Comparison of ENCODE assay signal across 29 cellular contexts in the genomic region with DNA sequence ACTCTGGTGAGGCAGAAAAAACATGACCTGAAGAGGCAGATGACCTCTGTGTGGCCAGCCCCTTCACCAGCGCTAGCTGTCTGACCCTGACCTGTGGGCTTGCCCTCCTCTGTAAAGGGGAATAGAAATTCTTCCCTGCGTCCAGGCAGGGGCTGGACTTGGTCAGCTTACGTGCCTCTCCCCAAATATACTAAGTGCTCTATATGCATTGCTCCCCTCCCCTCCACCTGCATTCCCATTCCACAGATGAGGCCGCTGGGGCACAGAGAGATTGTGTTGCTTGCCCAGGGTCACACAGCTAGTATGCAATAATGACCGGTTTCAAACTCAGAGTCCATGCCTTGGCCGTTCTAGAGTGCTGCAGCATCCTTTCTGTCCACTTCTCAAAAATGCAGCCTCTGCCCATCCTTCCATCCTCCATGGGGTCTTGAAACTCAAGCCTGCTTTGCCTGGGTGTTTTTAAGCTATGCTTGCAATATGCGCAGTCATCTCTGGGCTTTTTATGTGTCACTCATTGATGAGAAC.
"Had no signal": no experiment of that assay in that cellular context is flagged by ENCODE, and none has a peak within 500 bp of the region (broad histone marks: within the 10 kb centered on the region; RNA-seq: fewer than 3 reads in every experiment).

No MANE protein-coding gene starts in this region.

- H3K9me3 Mint-ChIP-seq: activated CD4-positive, alpha-beta T cell treated with anti-CD3 and anti-CD28 coated beads, Interleukin-2, amount 10 ng/mL, durations not matched to agents 24 days and 14 days; activated CD8-positive, alpha-beta T cell treated with anti-CD3 and anti-CD28 coated beads for 36 hours; activated naive CD4-positive, alpha-beta T cell treated with anti-CD3 and anti-CD28 coated beads for 36 hours; activated naive CD4-positive, alpha-beta T cell treated with anti-CD3 and anti-CD28 coated beads, Interleukin-2, amount 50 U/mL, for 72 hours; activated T-cell treated with anti-CD3 and anti-CD28 coated beads, Interleukin-2, amount 50 U/mL, for 72 hours; activated T-helper 17 cell treated with anti-CD3 and anti-CD28 coated beads, Interleukin-2, amount 50 U/mL, for 72 hours; T-helper 1 cell treated with Interleukin-12 subunit alpha and Interleukin-12 subunit beta and Interleukin-4 antibody, amounts not matched to agents 30 μg/mL and 1 μg/mL, for 36 hours; T-helper 2 cell treated with Interferon-gamma antibody and Interleukin-4, amounts not matched to agents 5 μg/mL and 100 μg/mL, for 36 hours had no signal

- H3K36me3 Mint-ChIP-seq: activated naive CD4-positive, alpha-beta T cell treated with anti-CD3 and anti-CD28 coated beads, Interleukin-2, amount 50 U/mL, for 72 hours had no signal

- H3K27ac Mint-ChIP-seq: activated CD4-positive, alpha-beta T cell treated with anti-CD3 and anti-CD28 coated beads, Interleukin-2, amount 10 ng/mL, durations not matched to agents 24 days and 14 days; activated CD8-positive, alpha-beta T cell treated with anti-CD3 and anti-CD28 coated beads for 36 hours; activated naive CD4-positive, alpha-beta T cell treated with anti-CD3 and anti-CD28 coated beads for 36 hours; activated naive CD4-positive, alpha-beta T cell treated with anti-CD3 and anti-CD28 coated beads, Interleukin-2, amount 50 U/mL, for 72 hours; activated T-cell treated with anti-CD3 and anti-CD28 coated beads, Interleukin-2, amount 50 U/mL, for 72 hours; activated T-helper 17 cell treated with anti-CD3 and anti-CD28 coated beads, Interleukin-2, amount 50 U/mL, for 72 hours; T-helper 2 cell treated with Interferon-gamma antibody and Interleukin-4, amounts not matched to agents 5 μg/mL and 100 μg/mL, for 36 hours had no signal

- H3K27me3 ChIP-seq: adrenal gland, body of pancreas, breast epithelium, SJSA1 had no signal

- H3K36me3 ChIP-seq: adrenal gland, breast epithelium, SJSA1 had no signal

- H3K4me1 ChIP-seq: body of pancreas, breast epithelium had no signal

- H3K27ac ChIP-seq: adrenal gland, body of pancreas, breast epithelium had no signal

- H3K9ac ChIP-seq: SK-N-SH had no signal

- DNase-seq: activated CD4-positive, alpha-beta T cell treated with anti-CD3 and anti-CD28 coated beads, Interleukin-2, amount 10 ng/mL, durations not matched to agents 24 days and 14 days; activated CD4-positive, alpha-beta T cell treated with anti-CD3 and anti-CD28 coated beads, Interleukin-2, amount 50 U/mL, for 4 hours; activated CD8-positive, alpha-beta T cell treated with anti-CD3 and anti-CD28 coated beads for 36 hours; activated gamma-delta T cell treated with Interleukin-2 at 50 U/mL for 16 hours; activated naive CD4-positive, alpha-beta T cell treated with anti-CD3 and anti-CD28 coated beads for 36 hours; activated T-cell treated with anti-CD3 and anti-CD28 coated beads, Interleukin-2, amount 50 U/mL, for 1 hour; activated T-cell treated with anti-CD3 and anti-CD28 coated beads, Interleukin-2, amount 50 U/mL, for 72 hours; adrenal gland; body of pancreas; Karpas-422; KBM-7; NCI-H1105; NCI-H1417 treated with DMSO at 0.1 percent for 48 hours; NCI-H187 treated with DMSO at 0.1 percent for 48 hours; NCI-H2081; NCI-H2171 treated with DMSO at 0.1 percent for 48 hours; NCI-H2227 treated with DMSO at 0.1 percent for 48 hours; NCI-H446; NCI-H510A treated with DMSO at 0.1 percent for 48 hours; NCI-H69; SHP77; SK-N-SH had no signal

- ATAC-seq: activated CD8-positive, alpha-beta T cell treated with anti-CD3 and anti-CD28 coated beads for 36 hours; activated naive CD4-positive, alpha-beta T cell treated with anti-CD3 and anti-CD28 coated beads, Interleukin-2, amount 50 U/mL, for 72 hours; activated T-cell treated with anti-CD3 and anti-CD28 coated beads, Interleukin-2, amount 50 U/mL, for 72 hours; activated T-helper 17 cell treated with anti-CD3 and anti-CD28 coated beads, Interleukin-2, amount 50 U/mL, for 72 hours; body of pancreas; Panc1 had no signal

- H3K4me3 ChIP-seq: adrenal gland, body of pancreas, breast epithelium, SJSA1 had no signal

- H3K4me3 Mint-ChIP-seq: activated CD4-positive, alpha-beta T cell treated with anti-CD3 and anti-CD28 coated beads, Interleukin-2, amount 10 ng/mL, durations not matched to agents 24 days and 14 days; activated CD8-positive, alpha-beta T cell treated with anti-CD3 and anti-CD28 coated beads for 36 hours; activated naive CD4-positive, alpha-beta T cell treated with anti-CD3 and anti-CD28 coated beads for 36 hours; activated T-cell treated with anti-CD3 and anti-CD28 coated beads, Interleukin-2, amount 50 U/mL, for 72 hours; activated T-helper 17 cell treated with anti-CD3 and anti-CD28 coated beads, Interleukin-2, amount 50 U/mL, for 72 hours; T-helper 2 cell treated with Interferon-gamma antibody and Interleukin-4, amounts not matched to agents 5 μg/mL and 100 μg/mL, for 36 hours had no signal
